Comparison of ENCODE assay signal across 23 cellular contexts in the genomic region with DNA sequence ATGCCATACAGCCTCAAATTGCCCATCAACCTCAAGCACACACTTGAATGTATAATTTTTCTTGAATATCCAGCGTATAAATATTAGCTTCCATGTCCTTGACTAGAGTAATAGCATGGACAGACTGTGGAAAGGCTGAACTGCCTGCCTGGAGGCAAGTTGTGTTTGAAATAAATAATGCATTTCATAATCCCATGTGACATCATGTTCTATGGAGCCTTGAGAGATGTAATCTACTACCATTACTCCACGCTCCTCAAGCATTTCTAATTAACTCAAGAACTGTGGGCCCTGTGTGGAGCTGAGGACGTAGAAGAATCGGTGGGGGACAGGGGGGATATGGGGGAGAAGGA.
A peak's percentile ranks its signal among the peaks of the same experiment; 100 is the strongest.
DNase-seq lines count a peak whose midpoint lies in the region; ATAC-seq, FAIRE-seq and TF ChIP-seq lines count a peak whose summit lies in the region.
"Had no signal": no experiment of that assay in that cellular context is flagged by ENCODE, and none has a peak within 500 bp of the region (broad histone marks: within the 10 kb centered on the region; RNA-seq: fewer than 3 reads in every experiment).

No MANE protein-coding gene starts in this region.

- no peak overlapping the region for H3K4me3 ChIP-seq in mammary epithelial cell (replicated peaks in 1 of 3; ENCODE audit: insufficient read depth in 1 of 3, low read depth in 2 of 3, low read length in 3 of 3)
- H3K4me3 ChIP-seq in keratinocyte (ENCODE audit: control insufficient read depth in 2 of 3, extremely low read depth in 1 of 3, insufficient read depth in 2 of 3, low read depth in 1 of 3, low read length in 3 of 3), result no peak overlapping the region
- no peak overlapping the region for H3K4me3 ChIP-seq in right atrium auricular region
- H3K4me3 ChIP-seq in PC-3 (ENCODE audit: low read length), result no peak overlapping the region
- H3K4me3 ChIP-seq: BLaER1 treated with 17β-estradiol and CSF1 and Interleukin-3, amounts not matched to agents 10 nM and 100 nM had no signal

- ATAC-seq in PC-3, result no peak
- ATAC-seq: HCT116 had no signal

- H2AFZ ChIP-seq in mammary epithelial cell (ENCODE audit: low read depth, low read length) (no peak overlapping the region), keratinocyte (ENCODE audit: control insufficient read depth, low read length) (no peak overlapping the region), PC-3 (ENCODE audit: low read length) (no peak overlapping the region)

- no TSS peak for BruUV-seq in mammary epithelial cell (replicated peaks; lab: Mats Ljungman, UMichigan)
- no TSS peak for BruUV-seq in PC-3 (replicated peaks; lab: Mats Ljungman, UMichigan)

- H3K27me3 ChIP-seq in mammary epithelial cell (ENCODE audit: insufficient read depth, low read length) (no peaks in the 10 kb centered on the region), keratinocyte (ENCODE audit: control insufficient read depth, extremely low read depth, insufficient read depth, low read length) (no peaks in the 10 kb centered on the region), right atrium auricular region (no peaks in the 10 kb centered on the region), PC-3 (ENCODE audit: low read length) (no peaks in the 10 kb centered on the region)
- H3K27me3 ChIP-seq: BLaER1 treated with 17β-estradiol and CSF1 and Interleukin-3, amounts not matched to agents 10 nM and 100 nM had no signal

- H3K9ac ChIP-seq in mammary epithelial cell (ENCODE audit: insufficient read depth, low read length) (no peak overlapping the region), keratinocyte (ENCODE audit: control insufficient read depth, extremely low read depth, insufficient read depth, low read length) (no peak overlapping the region), PC-3 (ENCODE audit: low read length) (no peak overlapping the region)
- H3K9ac ChIP-seq: BLaER1 treated with 17β-estradiol and CSF1 and Interleukin-3, amounts not matched to agents 10 nM and 100 nM; SK-N-SH had no signal

- H3K36me3 ChIP-seq in mammary epithelial cell (ENCODE audit: insufficient read depth, low read length) (no peaks in the 10 kb centered on the region), keratinocyte (ENCODE audit: control insufficient read depth in 2 of 2, extremely low read depth in 1 of 2, insufficient read depth in 2 of 2, low read length in 2 of 2) (no peaks in the 10 kb centered on the region), right atrium auricular region (no peaks in the 10 kb centered on the region), PC-3 (ENCODE audit: low read depth, low read length) (no peaks in the 10 kb centered on the region)

- intact Hi-C loops in mammary epithelial cell (cut with micrococcal nuclease) (no loop called here), PC-3 (cut with micrococcal nuclease) (no loop called here)

- peak; percentile 19 to 30 for DNase-seq in T47D (ENCODE audit: low read depth in 1 of 2, low spot score in 1 of 2)
- no peak for DNase-seq in mammary epithelial cell
- DNase-seq in epidermal melanocyte (ENCODE audit: insufficient read length, low spot score), result peak; percentile 30
- DNase-seq in keratinocyte (ENCODE audit: low read depth, low spot score), result no peak
- DNase-seq in right atrium auricular region (ENCODE audit: low spot score), result no peak
- no peak for DNase-seq in PC-3
- DNase-seq in activated T-cell treated with anti-CD3 and anti-CD28 coated beads for 4 hours, result no peak
- DNase-seq in frontal cortex (ENCODE audit: low spot score in 2 of 2), result no peak
- DNase-seq: 8988T; CD4-positive, alpha-beta T cell; KBM-7; NCI-H1105; NCI-H1436 treated with DMSO at 0.1 percent for 48 hours; NCI-H2029 treated with DMSO at 0.1 percent for 48 hours; NCI-H2227 treated with DMSO at 0.1 percent for 48 hours; NCI-H526 treated with DMSO at 0.1 percent for 48 hours; SHP77 treated with DMSO at 0.1 percent for 48 hours; SK-N-SH had no signal

- in situ Hi-C loops in T47D (cut with HindIII; ENCODE audit: low pct_unique_long_range_greater_than_20kb, low sequenced_read_pairs) (no loop called here), mammary epithelial cell (cut with MboI; ENCODE audit: low sequenced_read_pairs in 2 of 2) (no loop called here)

- H3K4me1 ChIP-seq in mammary epithelial cell (ENCODE audit: insufficient read depth, low read length) (no peaks in the 10 kb centered on the region), keratinocyte (ENCODE audit: control insufficient read depth, extremely low read depth, insufficient read depth, low read length) (peaks cover 8% of the 10 kb centered on the region), right atrium auricular region (peaks cover 0 to 10% of the 10 kb centered on the region in 2 donors), PC-3 (ENCODE audit: insufficient read depth, low read length) (no peaks in the 10 kb centered on the region)

- dilution Hi-C loops in mammary epithelial cell (cut with HindIII; ENCODE audit: low sequenced_read_pairs), result no loop called here
- dilution Hi-C loops in keratinocyte (cut with MboI; ENCODE audit: extremely low pct_ligation_motif_present, low sequenced_read_pairs), result no loop called here

- 59% methylated on average over 4 of the region's 4 CpGs for WGBS in mammary epithelial cell (ENCODE audit: low coverage, missing lambda C conversion rate)

- POLR2A ChIA-PET in PC-3 (lab: Charles Lee; ENCODE audit: unreplicated experiment), result no interaction called here

- H3K79me2 ChIP-seq in mammary epithelial cell (ENCODE audit: insufficient read depth, low read length), result no peaks in the 10 kb centered on the region
- H3K79me2 ChIP-seq in keratinocyte (ENCODE audit: control insufficient read depth, insufficient read depth, low read length), result no peaks in the 10 kb centered on the region
- no peaks in the 10 kb centered on the region for H3K79me2 ChIP-seq in PC-3 (ENCODE audit: low read length)

- H3K9me2 ChIP-seq in PC-3 (replicated peaks; ENCODE audit: low read length), result no peaks in the 10 kb centered on the region
- H3K9me2 ChIP-seq: SK-N-SH had no signal

- FAIRE-seq in keratinocyte (lab: Jason Lieb, UNC) (no peak), frontal cortex (lab: Jason Lieb, UNC) (no peak)
- FAIRE-seq: D721Med, GM18507, HTR-8/SVneo had no signal

- no peaks in the 10 kb centered on the region for H3K9me1 ChIP-seq in keratinocyte (ENCODE audit: control insufficient read depth, extremely low read depth, insufficient read depth, low read length)

- CTCF ChIA-PET in mammary epithelial cell (lab: Charles Lee; ENCODE audit: low non-redundant PET), result no interaction called here
- CTCF ChIA-PET in PC-3 (lab: Charles Lee), result no interaction called here

- TF ChIP-seq CTCF in mammary epithelial cell (conservative IDR thresholded peaks at IDR 0.05 in 1 of 2, IDR thresholded peaks at IDR 0.05 in 1 of 2; ENCODE audit: extremely low read depth in 1 of 2, insufficient read depth in 1 of 2, low read depth in 1 of 2, low read length in 2 of 2) (no peak), keratinocyte (optimal IDR thresholded peaks at IDR 0.05 in 1 of 3, IDR thresholded peaks at IDR 0.05 in 1 of 3, conservative IDR thresholded peaks at IDR 0.05 in 1 of 3; ENCODE audit: extremely low read depth in 1 of 3, insufficient read depth in 2 of 3, low read length in 3 of 3) (no peak), right atrium auricular region (IDR thresholded peaks at IDR 0.05) (no peak), PC-3 (conservative IDR thresholded peaks at IDR 0.05; ENCODE audit: low read depth, low read length) (no peak)

- H3F3A ChIP-seq in PC-3 (ENCODE audit: low read length, unreplicated experiment), result no peaks in the 10 kb centered on the region

- H4K20me1 ChIP-seq in mammary epithelial cell (ENCODE audit: insufficient read depth, low read length) (no peaks in the 10 kb centered on the region), keratinocyte (ENCODE audit: control insufficient read depth, extremely low read depth, insufficient read depth, low read length) (no peaks in the 10 kb centered on the region), PC-3 (ENCODE audit: low read length) (no peaks in the 10 kb centered on the region)
- H4K20me1 ChIP-seq: BLaER1 treated with 17β-estradiol and CSF1 and Interleukin-3, amounts not matched to agents 10 nM and 100 nM had no signal

- H3K9me3 ChIP-seq in mammary epithelial cell (replicated peaks; ENCODE audit: insufficient read depth, low read length) (no peaks in the 10 kb centered on the region), keratinocyte (ENCODE audit: control insufficient read depth, low read depth, low read length) (no peaks in the 10 kb centered on the region), right atrium auricular region (no peaks in the 10 kb centered on the region), PC-3 (ENCODE audit: low read length) (no peaks in the 10 kb centered on the region)
- H3K9me3 ChIP-seq: SK-N-SH had no signal

- no peak overlapping the region for H3K27ac ChIP-seq in mammary epithelial cell (ENCODE audit: insufficient read depth, low read depth, low read length)
- H3K27ac ChIP-seq in keratinocyte (ENCODE audit: control insufficient read depth, insufficient read depth, low read length), result no peak overlapping the region
- H3K27ac ChIP-seq in right atrium auricular region, result no peak overlapping the region
- no peak overlapping the region for H3K27ac ChIP-seq in PC-3 (ENCODE audit: low read length)
- H3K27ac ChIP-seq: BLaER1 treated with 17β-estradiol and CSF1 and Interleukin-3, amounts not matched to agents 10 nM and 100 nM had no signal

- H3K4me2 ChIP-seq in mammary epithelial cell (ENCODE audit: insufficient read depth, low read depth, low read length), result no peak overlapping the region
- H3K4me2 ChIP-seq in keratinocyte (ENCODE audit: control insufficient read depth, extremely low read depth, insufficient read depth, low read depth, low read length), result peak overlapping the region; percentile 22
- no peak overlapping the region for H3K4me2 ChIP-seq in PC-3 (ENCODE audit: low read length)
- H3K4me2 ChIP-seq: SK-N-SH had no signal

Comparison
In these comparisons a context has a peak if more than half of its experiments do, and no peak if none do; other contexts are left out.
1. DNase-seq: peak in T47D (2 of 2) and epidermal melanocyte (single experiment); none in mammary epithelial cell (single experiment), keratinocyte (single experiment), right atrium auricular region (single experiment), PC-3 (single experiment), activated T-cell treated with anti-CD3 and anti-CD28 coated beads for 4 hours (single experiment) and frontal cortex (0 of 2).